8 cellular contexts compared by ENCODE assay signal in the genomic region with DNA sequence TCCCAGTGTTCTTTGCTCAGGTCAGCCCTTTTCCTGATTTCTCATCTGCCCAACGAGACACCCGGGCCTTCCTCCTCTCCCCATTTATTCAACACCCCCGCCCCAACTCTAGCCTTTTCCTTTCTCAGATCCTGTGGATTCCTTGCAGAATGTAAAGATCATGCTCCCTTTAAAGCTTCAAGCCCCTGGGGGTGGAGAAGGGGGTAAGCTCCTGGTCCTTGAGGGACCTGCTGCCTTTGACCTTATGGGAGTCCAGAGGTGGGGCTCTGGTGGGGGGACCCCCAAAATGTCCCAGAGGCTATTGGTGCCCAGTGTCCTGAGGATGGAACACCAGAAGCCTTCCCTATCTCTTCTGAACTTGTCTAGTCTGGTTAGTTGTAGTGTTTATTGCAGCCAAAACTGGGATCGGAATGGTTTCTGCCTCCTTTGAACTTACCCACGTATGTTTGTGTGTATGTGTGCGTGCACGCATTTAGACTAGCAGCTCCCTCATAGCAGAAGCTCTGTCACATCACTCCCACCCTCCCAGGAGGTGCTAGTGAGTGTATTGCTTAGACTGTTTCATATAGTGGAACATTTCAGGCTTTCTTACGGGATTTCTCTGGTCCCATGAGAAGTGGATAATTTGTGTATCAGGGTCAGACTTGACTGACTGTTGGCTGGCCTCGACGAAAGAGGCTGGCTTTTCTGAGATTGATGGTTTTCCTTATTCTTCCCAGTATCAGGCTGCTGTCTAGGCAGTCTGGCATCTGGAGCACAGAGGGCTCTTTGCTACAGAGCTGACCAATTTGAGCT. TPM values are rescaled to one million over a fixed set of nuclear protein-coding genes. Genes with fewer than 3 reads are reported as not detected.
A peak's percentile ranks its signal among the peaks of the same experiment; 100 is the strongest.
DNase-seq lines count a peak whose midpoint lies in the region; ATAC-seq lines count a peak whose summit lies in the region.

No MANE protein-coding gene starts in this region.

- H3K27ac ChIP-seq in right cardiac atrium (ENCODE audit: low read length) = no peak overlapping the region

- H3K4me1 ChIP-seq in right cardiac atrium (ENCODE audit: control insufficient read depth, insufficient read depth, low read length) = peaks cover 9% of the 10 kb centered on the region

- H3K4me3 Mint-ChIP-seq in activated T-helper 17 cell treated with anti-CD3 and anti-CD28 coated beads, Interleukin-2, amount 50 U/mL, for 72 hours = peak overlapping the region; percentile 89

- ATAC-seq in activated T-helper 17 cell treated with anti-CD3 and anti-CD28 coated beads, Interleukin-2, amount 50 U/mL, for 72 hours (replicated peaks) = peak; percentile 21
- ATAC-seq in right cardiac atrium (peak; percentile 6 to 14), HG02759 (IDR thresholded peaks at IDR 0.05; ENCODE audit: unreplicated experiment) (no peak)

- H3K27me3 Mint-ChIP-seq in activated T-helper 17 cell treated with anti-CD3 and anti-CD28 coated beads, Interleukin-2, amount 50 U/mL, for 72 hours = no peaks in the 10 kb centered on the region

- no peaks in the 10 kb centered on the region for H3K9me3 Mint-ChIP-seq in activated T-helper 17 cell treated with anti-CD3 and anti-CD28 coated beads, Interleukin-2, amount 50 U/mL, for 72 hours

- no peaks in the 10 kb centered on the region for H3K9me3 ChIP-seq in right cardiac atrium (ENCODE audit: control insufficient read depth, low read length)

- H3K4me3 ChIP-seq in right cardiac atrium (ENCODE audit: low read length) = peak overlapping the region; percentile 87

- H3K27ac Mint-ChIP-seq in activated T-helper 17 cell treated with anti-CD3 and anti-CD28 coated beads, Interleukin-2, amount 50 U/mL, for 72 hours = peak overlapping the region; percentile 87

- intact Hi-C loops in right cardiac atrium (cut with DNase I) = loop anchor here in 2 of 4 donors (5.0 to 10.0 kb wide), 2 partner anchors 211 to 213 kb away; no protein-coding TSS in a partner anchor

- no peaks in the 10 kb centered on the region for H3K27me3 ChIP-seq in right cardiac atrium (ENCODE audit: control insufficient read depth, insufficient read depth)

- H3K4me1 Mint-ChIP-seq in activated T-helper 17 cell treated with anti-CD3 and anti-CD28 coated beads, Interleukin-2, amount 50 U/mL, for 72 hours = peaks cover 32% of the 10 kb centered on the region

- H3K36me3 Mint-ChIP-seq in activated T-helper 17 cell treated with anti-CD3 and anti-CD28 coated beads, Interleukin-2, amount 50 U/mL, for 72 hours (ENCODE audit: low read depth) = peaks cover 39% of the 10 kb centered on the region

- peak; percentile 14 to 16 for DNase-seq in activated CD4-positive, alpha-beta T cell treated with anti-CD3 and anti-CD28 coated beads for 4 hours
- no peak for DNase-seq in activated CD4-positive, alpha-beta T cell treated with anti-CD3 and anti-CD28 coated beads, Interleukin-2, amount 50 U/mL, for 4 hours
- DNase-seq in right cardiac atrium (no peak), NCI-H446 (lab: John Stamatoyannopoulos, UW) (no peak), NCI-H146 (lab: John Stamatoyannopoulos, UW) (no peak)
- peak in 5 of 6 experiments; percentile 6 to 39 (median 15) for DNase-seq in stimulated activated naive CD4-positive, alpha-beta T cell (lab: John Stamatoyannopoulos, UW)

- WGBS in right cardiac atrium = 23% methylated on average over 10 of the region's 10 CpGs

RNA-seq across cellular contexts. Expression of a gene that starts 1.1 kb away (rescaled TPM):
- 10 to 100 TPM; 21.5 to 45.3 TPM for total RNA-seq in activated T-helper 17 cell treated with anti-CD3 and anti-CD28 coated beads, Interleukin-2, amount 50 U/mL, for 72 hours
- 10 to 100 TPM; 12.8 to 21.7 (median 16.1) TPM for total RNA-seq in right cardiac atrium
- 3.4 TPM for polyA plus RNA-seq in right cardiac atrium

Comparison
In these comparisons a context has a peak if more than half of its experiments do, and no peak if none do; other contexts are left out.
1. DNase-seq: peak in activated CD4-positive, alpha-beta T cell treated with anti-CD3 and anti-CD28 coated beads for 4 hours (2 of 2) and stimulated activated naive CD4-positive, alpha-beta T cell (5 of 6); none in activated CD4-positive, alpha-beta T cell treated with anti-CD3 and anti-CD28 coated beads, Interleukin-2, amount 50 U/mL, for 4 hours (0 of 2), right cardiac atrium (0 of 3), NCI-H446 (0 of 2) and NCI-H146 (single experiment).